Comparison of ENCODE assay signal across 1 cellular context in the genomic region with DNA sequence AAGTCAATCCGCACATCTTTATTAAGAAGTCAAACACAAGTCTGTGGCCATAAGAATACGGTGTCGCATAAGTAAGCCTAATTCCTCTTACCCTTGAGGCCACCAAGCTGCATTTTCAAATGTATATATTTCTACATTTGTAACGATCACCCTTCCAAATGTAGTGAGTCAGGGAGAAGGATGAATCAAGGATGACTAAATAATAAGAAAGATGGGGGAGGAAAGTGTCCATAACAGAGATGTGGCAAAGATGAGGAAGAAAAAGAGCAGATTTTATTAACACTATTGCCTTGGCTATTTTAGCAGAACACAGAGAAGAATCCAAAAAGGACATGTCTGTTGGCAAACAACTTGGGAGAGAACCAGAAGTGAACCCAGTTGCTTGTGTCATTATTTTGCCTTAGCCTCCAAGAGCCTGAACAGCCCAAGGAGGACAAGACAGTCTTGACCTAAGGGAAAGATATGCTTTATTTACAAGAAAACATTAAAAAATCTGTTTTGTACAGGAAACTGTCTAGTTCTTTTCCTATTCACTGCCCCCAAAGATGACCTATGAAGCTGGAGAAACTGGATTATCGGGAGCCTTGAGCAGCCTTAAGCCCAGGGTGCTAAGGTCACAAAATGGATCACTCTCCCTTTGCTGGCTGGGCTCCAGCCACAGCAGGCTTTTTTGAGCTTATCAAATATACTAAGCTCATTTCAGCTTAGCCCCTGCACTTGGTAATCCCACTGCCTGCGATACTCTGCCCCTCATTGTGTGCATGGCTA.
TF ChIP-seq lines count a peak whose summit lies in the region.

No MANE protein-coding gene starts in this region.

TF ChIP-seq in SK-N-SH, 30 proteins besides CTCF, POLR2A, EP300 and RAD21 (continued from another document):
- TF ChIP-seq, protein P1, sequence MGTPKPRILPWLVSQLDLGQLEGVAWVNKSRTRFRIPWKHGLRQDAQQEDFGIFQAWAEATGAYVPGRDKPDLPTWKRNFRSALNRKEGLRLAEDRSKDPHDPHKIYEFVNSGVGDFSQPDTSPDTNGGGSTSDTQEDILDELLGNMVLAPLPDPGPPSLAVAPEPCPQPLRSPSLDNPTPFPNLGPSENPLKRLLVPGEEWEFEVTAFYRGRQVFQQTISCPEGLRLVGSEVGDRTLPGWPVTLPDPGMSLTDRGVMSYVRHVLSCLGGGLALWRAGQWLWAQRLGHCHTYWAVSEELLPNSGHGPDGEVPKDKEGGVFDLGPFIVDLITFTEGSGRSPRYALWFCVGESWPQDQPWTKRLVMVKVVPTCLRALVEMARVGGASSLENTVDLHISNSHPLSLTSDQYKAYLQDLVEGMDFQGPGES (IDR thresholded peaks at IDR 0.05; ENCODE audit: low read depth, low read length): no peak
- no peak for TF ChIP-seq GABPA (IDR thresholded peaks at IDR 0.05; ENCODE audit: low read depth)
- TF ChIP-seq CHD2 (IDR thresholded peaks at IDR 0.05; ENCODE audit: low read length, partially characterized antibody): no peak
- TF ChIP-seq EZH2phosphoT487 (IDR thresholded peaks at IDR 0.05; ENCODE audit: borderline replicate concordance, low read depth): no peak
- TF ChIP-seq, protein P2, sequence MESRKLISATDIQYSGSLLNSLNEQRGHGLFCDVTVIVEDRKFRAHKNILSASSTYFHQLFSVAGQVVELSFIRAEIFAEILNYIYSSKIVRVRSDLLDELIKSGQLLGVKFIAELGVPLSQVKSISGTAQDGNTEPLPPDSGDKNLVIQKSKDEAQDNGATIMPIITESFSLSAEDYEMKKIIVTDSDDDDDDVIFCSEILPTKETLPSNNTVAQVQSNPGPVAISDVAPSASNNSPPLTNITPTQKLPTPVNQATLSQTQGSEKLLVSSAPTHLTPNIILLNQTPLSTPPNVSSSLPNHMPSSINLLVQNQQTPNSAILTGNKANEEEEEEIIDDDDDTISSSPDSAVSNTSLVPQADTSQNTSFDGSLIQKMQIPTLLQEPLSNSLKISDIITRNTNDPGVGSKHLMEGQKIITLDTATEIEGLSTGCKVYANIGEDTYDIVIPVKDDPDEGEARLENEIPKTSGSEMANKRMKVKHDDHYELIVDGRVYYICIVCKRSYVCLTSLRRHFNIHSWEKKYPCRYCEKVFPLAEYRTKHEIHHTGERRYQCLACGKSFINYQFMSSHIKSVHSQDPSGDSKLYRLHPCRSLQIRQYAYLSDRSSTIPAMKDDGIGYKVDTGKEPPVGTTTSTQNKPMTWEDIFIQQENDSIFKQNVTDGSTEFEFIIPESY (IDR thresholded peaks at IDR 0.05; ENCODE audit: borderline replicate concordance, low read depth): no peak
- TF ChIP-seq FOSL2 (IDR thresholded peaks at IDR 0.05; ENCODE audit: borderline replicate concordance, low read depth): peak; percentile 92
- TF ChIP-seq, protein P3, sequence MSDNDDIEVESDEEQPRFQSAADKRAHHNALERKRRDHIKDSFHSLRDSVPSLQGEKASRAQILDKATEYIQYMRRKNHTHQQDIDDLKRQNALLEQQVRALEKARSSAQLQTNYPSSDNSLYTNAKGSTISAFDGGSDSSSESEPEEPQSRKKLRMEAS (IDR thresholded peaks at IDR 0.05; ENCODE audit: low read depth): peak; percentile 42; the same call in 1 of the 2 replicates
- TF ChIP-seq JUND (IDR thresholded peaks at IDR 0.05): peak; percentile 86
- TF ChIP-seq TCF12 (IDR thresholded peaks at IDR 0.05): peak; percentile 66; the same call in 1 of the 2 replicates
- TF ChIP-seq, protein P4, sequence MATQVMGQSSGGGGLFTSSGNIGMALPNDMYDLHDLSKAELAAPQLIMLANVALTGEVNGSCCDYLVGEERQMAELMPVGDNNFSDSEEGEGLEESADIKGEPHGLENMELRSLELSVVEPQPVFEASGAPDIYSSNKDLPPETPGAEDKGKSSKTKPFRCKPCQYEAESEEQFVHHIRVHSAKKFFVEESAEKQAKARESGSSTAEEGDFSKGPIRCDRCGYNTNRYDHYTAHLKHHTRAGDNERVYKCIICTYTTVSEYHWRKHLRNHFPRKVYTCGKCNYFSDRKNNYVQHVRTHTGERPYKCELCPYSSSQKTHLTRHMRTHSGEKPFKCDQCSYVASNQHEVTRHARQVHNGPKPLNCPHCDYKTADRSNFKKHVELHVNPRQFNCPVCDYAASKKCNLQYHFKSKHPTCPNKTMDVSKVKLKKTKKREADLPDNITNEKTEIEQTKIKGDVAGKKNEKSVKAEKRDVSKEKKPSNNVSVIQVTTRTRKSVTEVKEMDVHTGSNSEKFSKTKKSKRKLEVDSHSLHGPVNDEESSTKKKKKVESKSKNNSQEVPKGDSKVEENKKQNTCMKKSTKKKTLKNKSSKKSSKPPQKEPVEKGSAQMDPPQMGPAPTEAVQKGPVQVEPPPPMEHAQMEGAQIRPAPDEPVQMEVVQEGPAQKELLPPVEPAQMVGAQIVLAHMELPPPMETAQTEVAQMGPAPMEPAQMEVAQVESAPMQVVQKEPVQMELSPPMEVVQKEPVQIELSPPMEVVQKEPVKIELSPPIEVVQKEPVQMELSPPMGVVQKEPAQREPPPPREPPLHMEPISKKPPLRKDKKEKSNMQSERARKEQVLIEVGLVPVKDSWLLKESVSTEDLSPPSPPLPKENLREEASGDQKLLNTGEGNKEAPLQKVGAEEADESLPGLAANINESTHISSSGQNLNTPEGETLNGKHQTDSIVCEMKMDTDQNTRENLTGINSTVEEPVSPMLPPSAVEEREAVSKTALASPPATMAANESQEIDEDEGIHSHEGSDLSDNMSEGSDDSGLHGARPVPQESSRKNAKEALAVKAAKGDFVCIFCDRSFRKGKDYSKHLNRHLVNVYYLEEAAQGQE (IDR thresholded peaks at IDR 0.05; ENCODE audit: low read depth, low read length): no peak
- TF ChIP-seq RCOR1 (IDR thresholded peaks at IDR 0.05; ENCODE audit: low read length): no peak
- 0 out of 2 replicates have a peak, but pooled peaks have one; percentile 21 for TF ChIP-seq MEF2A (IDR thresholded peaks at IDR 0.05; ENCODE audit: borderline replicate concordance, low read depth)
- peak; percentile 37; the same call in 1 of the 2 replicates for TF ChIP-seq NFIC (IDR thresholded peaks at IDR 0.05; ENCODE audit: borderline replicate concordance)
- TF ChIP-seq RXRA (IDR thresholded peaks at IDR 0.05; ENCODE audit: borderline replicate concordance, low read depth): no peak
